7 cellular contexts compared by ENCODE assay signal in the genomic region with DNA sequence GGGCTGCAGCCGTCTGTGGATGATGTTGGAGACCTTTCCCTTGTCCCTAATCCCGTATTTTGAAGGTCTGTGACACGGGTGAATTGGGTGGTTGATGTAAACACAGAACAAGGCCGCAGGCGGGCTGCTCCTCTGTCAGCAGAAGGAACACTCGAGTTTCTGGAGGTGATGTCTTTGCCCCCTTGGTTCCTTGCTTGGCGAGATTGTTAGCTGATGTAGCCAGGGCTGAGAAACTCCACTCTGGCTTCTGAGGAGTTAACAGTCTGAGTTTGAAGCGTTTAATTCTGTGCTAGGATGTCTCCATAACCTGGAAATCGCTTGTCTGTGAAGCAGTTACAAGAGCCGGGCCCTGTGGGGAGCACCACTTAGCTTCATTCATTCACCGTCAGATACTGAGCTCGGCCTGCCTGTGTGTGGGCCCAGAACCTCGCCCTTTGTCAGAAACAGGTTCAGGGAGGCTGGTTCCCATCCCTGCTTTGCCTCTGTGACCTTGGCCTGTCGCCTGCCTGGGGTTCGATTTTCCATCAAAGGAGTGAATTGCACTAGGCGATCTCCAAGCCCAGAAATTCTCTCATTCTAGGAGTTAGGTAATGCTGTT. TPM values are rescaled to one million over a fixed set of nuclear protein-coding genes. Genes with fewer than 3 reads are reported as not detected.
DNase-seq lines count a peak whose midpoint lies in the region; ATAC-seq lines count a peak whose summit lies in the region.

No MANE protein-coding gene starts in this region.

- H3K9me3 Mint-ChIP-seq in T-cell: no peaks in the 10 kb centered on the region
- peaks cover 0 to 5% (median 0%) of the 10 kb centered on the region in 11 donors for H3K9me3 Mint-ChIP-seq in naive thymus-derived CD4-positive, alpha-beta T cell

- no peaks in the 10 kb centered on the region for H3K36me3 Mint-ChIP-seq in T-cell
- H3K36me3 Mint-ChIP-seq in naive thymus-derived CD4-positive, alpha-beta T cell: peaks cover 0 to 4% (median 0%) of the 10 kb centered on the region in 5 donors

- CTCF ChIA-PET in T-cell (lab: Charles Lee): interaction anchor here in 1 of 2 donors (0.6 to 2.9 kb wide), 6 partner anchors 16 to 150 kb away, joined by 3 to 16 read pairs (median 4); a partner anchor contains a TSS
- CTCF ChIA-PET in naive thymus-derived CD4-positive, alpha-beta T cell (lab: Charles Lee): interaction anchor here (0.6 to 2.9 kb wide), 2 partner anchors 75 to 770 kb away, joined by 3 to 10 read pairs; a partner anchor contains a TSS

- peaks cover 4% of the 10 kb centered on the region for H3K36me3 ChIP-seq in H7 (replicated peaks; ENCODE audit: control insufficient read depth, insufficient read depth, low read length)
- peaks cover 0 to 10% (median 0%) of the 10 kb centered on the region in 3 experiments for H3K36me3 ChIP-seq in naive thymus-derived CD4-positive, alpha-beta T cell (ENCODE audit: control insufficient read depth in 2 of 3, insufficient read depth in 3 of 3, low read length in 3 of 3)

- intact Hi-C loops in naive thymus-derived CD4-positive, alpha-beta T cell (cut with micrococcal nuclease): loop anchor here (2.0 to 10.0 kb wide), 7 partner anchors 66 to 365 kb away; a partner anchor contains a TSS

- peak overlapping the region; percentile 86 to 99 (median 87) for H3K4me3 Mint-ChIP-seq in T-cell
- H3K4me3 Mint-ChIP-seq in naive thymus-derived CD4-positive, alpha-beta T cell: peak overlapping the region; percentile 86 to 100 (median 92)

- no peaks in the 10 kb centered on the region for H3K27me3 Mint-ChIP-seq in T-cell
- no peaks in the 10 kb centered on the region for H3K27me3 Mint-ChIP-seq in naive thymus-derived CD4-positive, alpha-beta T cell

- peak overlapping the region; percentile 97 for H3K4me3 ChIP-seq in H7 (ENCODE audit: insufficient read depth, low read depth, low read length)
- peak overlapping the region; percentile 73 for H3K4me3 ChIP-seq in naive thymus-derived CD4-positive, alpha-beta T cell (ENCODE audit: low read length)

- ATAC-seq in T-cell (replicated peaks in 1 of 4): no peak
- no peak for ATAC-seq in naive thymus-derived CD4-positive, alpha-beta T cell
- no peak for ATAC-seq in GM18861 (IDR thresholded peaks at IDR 0.05; ENCODE audit: unreplicated experiment)
- ATAC-seq in GM18867 (IDR thresholded peaks at IDR 0.05; ENCODE audit: unreplicated experiment): no peak

- peak overlapping the region; percentile 76 to 87 for H3K27ac Mint-ChIP-seq in T-cell
- peak overlapping the region; percentile 74 to 99 (median 90) for H3K27ac Mint-ChIP-seq in naive thymus-derived CD4-positive, alpha-beta T cell

- H3K4me1 Mint-ChIP-seq in T-cell: peaks cover 38 to 45% (median 41%) of the 10 kb centered on the region in 3 donors
- peaks cover 0 to 48% (median 34%) of the 10 kb centered on the region in 7 donors for H3K4me1 Mint-ChIP-seq in naive thymus-derived CD4-positive, alpha-beta T cell

- peaks cover 18 to 25% of the 10 kb centered on the region in 2 donors for H3K4me1 ChIP-seq in naive thymus-derived CD4-positive, alpha-beta T cell (ENCODE audit: control insufficient read depth in 2 of 2, insufficient read depth in 2 of 2, low read length in 2 of 2)

- POLR2A ChIA-PET in T-cell (lab: Charles Lee): interaction anchor here in 1 of 2 donors (0.6 kb wide), 1 partner anchor 75 kb away, joined by 3 read pairs; no protein-coding TSS in a partner anchor
- POLR2A ChIA-PET in naive thymus-derived CD4-positive, alpha-beta T cell (lab: Charles Lee): interaction anchor here (0.7 to 3.2 kb wide), 9 partner anchors 12 to 395 kb away, joined by 3 to 27 read pairs (median 11); a partner anchor contains a TSS

- peak; percentile 70 for DNase-seq in H7
- peak in 1 of 34 experiments; percentile 10 for DNase-seq in T-cell
- DNase-seq in epithelial cell of prostate (ENCODE audit: low read depth, low spot score): no peak
- peak in 4 of 9 donors; percentile 12 to 27 (median 16) for DNase-seq in naive thymus-derived CD4-positive, alpha-beta T cell
- no peak for DNase-seq in NCI-H2081 (lab: John Stamatoyannopoulos, UW)

- H3K9me3 ChIP-seq in naive thymus-derived CD4-positive, alpha-beta T cell (ENCODE audit: control insufficient read depth in 2 of 3, low read length in 3 of 3): no peaks in the 10 kb centered on the region

- H3K27ac ChIP-seq in epithelial cell of prostate: peak overlapping the region; percentile 94
- peak overlapping the region; percentile 96 for H3K27ac ChIP-seq in naive thymus-derived CD4-positive, alpha-beta T cell (ENCODE audit: low read depth, low read length)

- H3K27me3 ChIP-seq in H7 (ENCODE audit: control insufficient read depth, insufficient read depth, low read length): no peaks in the 10 kb centered on the region
- no peaks in the 10 kb centered on the region for H3K27me3 ChIP-seq in naive thymus-derived CD4-positive, alpha-beta T cell (ENCODE audit: control insufficient read depth in 2 of 2, insufficient read depth in 2 of 2, low read length in 2 of 2)

RNA-seq across cellular contexts. Expression of a gene that starts 1.3 kb away (rescaled TPM):
- 35.2 and 44.9 TPM in 2 replicates for total RNA-seq in H7 (2014; rRNA removed; shearing (Covaris generic))
- total RNA-seq in T-cell: 100 to 1,000 TPM; 216 to 309 (median 290) TPM
- total RNA-seq in naive thymus-derived CD4-positive, alpha-beta T cell: 100 to 1,000 TPM; 112 to 299 (median 272) TPM
- polyA plus RNA-seq in naive thymus-derived CD4-positive, alpha-beta T cell: 1 to 10 TPM; 1.7 to 3.2 TPM

RNA-seq across cellular contexts. Expression of a gene that starts 29.2 kb away (rescaled TPM):
- total RNA-seq in H7 (2014; rRNA removed; shearing (Covaris generic)): 97.4 and 126 TPM in 2 replicates
- total RNA-seq in T-cell: 10 to 100 TPM; 13.8 to 51.1 (median 41.3) TPM
- 10 to 100 TPM; 12.6 to 67.2 (median 36.4) TPM for total RNA-seq in naive thymus-derived CD4-positive, alpha-beta T cell
- polyA plus RNA-seq in naive thymus-derived CD4-positive, alpha-beta T cell: 10 to 100 TPM; 13.0 to 17.5 TPM
